21 cellular contexts compared by ENCODE assay signal in genomic region chr1:61428146-61428545, GRCh38.
"Had no signal": no experiment of that assay in that cellular context is flagged by ENCODE, and none has a peak within 500 bp of the region (broad histone marks: within the 10 kb centered on the region; RNA-seq: fewer than 3 reads in every experiment).

No MANE protein-coding gene starts in this region.

- H3K27me3 ChIP-seq: breast epithelium, esophagus squamous epithelium, neural progenitor cell, tibial nerve, uterus had no signal

- H3K27ac Mint-ChIP-seq: activated naive CD4-positive, alpha-beta T cell treated with anti-CD3 and anti-CD28 coated beads, Interleukin-2, amount 10 ng/mL, durations not matched to agents 7 days and 5 days; activated naive CD8-positive, alpha-beta T cell treated with anti-CD3 and anti-CD28 coated beads, Interleukin-2, amount 50 U/mL, for 24 hours; dendritic cell treated with granulocyte-macrophage colony-stimulating factor and Interleukin-4, amounts not matched to agents 40 ng/mL and 50 ng/mL, for 4 days; effector memory CD8-positive, alpha-beta T cell; naive B cell; neural progenitor cell; stimulated activated naive CD8-positive, alpha-beta T cell treated with anti-CD3 and anti-CD28 coated beads, Interleukin-15, Interleukin-2, amounts not matched to agents 100 ng/mL and 50 ng/mL, for 24 hours had no signal

- H3K9me3 Mint-ChIP-seq: activated naive CD4-positive, alpha-beta T cell treated with anti-CD3 and anti-CD28 coated beads, Interleukin-2, amount 10 ng/mL, durations not matched to agents 7 days and 5 days; activated naive CD8-positive, alpha-beta T cell treated with anti-CD3 and anti-CD28 coated beads, Interleukin-2, amount 50 U/mL, for 24 hours; dendritic cell treated with granulocyte-macrophage colony-stimulating factor and Interleukin-4, amounts not matched to agents 40 ng/mL and 50 ng/mL, for 4 days; effector memory CD8-positive, alpha-beta T cell; naive B cell; neural progenitor cell; stimulated activated naive CD8-positive, alpha-beta T cell treated with anti-CD3 and anti-CD28 coated beads, Interleukin-15, Interleukin-2, amounts not matched to agents 100 ng/mL and 50 ng/mL, for 24 hours had no signal

- H3K27ac ChIP-seq: breast epithelium, esophagus squamous epithelium, neural progenitor cell, prostate gland, skin epidermis, tibial nerve, uterus, WERI-Rb-1 had no signal

- H2AFZ ChIP-seq: neural progenitor cell had no signal

- H3K27me3 Mint-ChIP-seq: activated naive CD8-positive, alpha-beta T cell treated with anti-CD3 and anti-CD28 coated beads, Interleukin-2, amount 50 U/mL, for 24 hours; dendritic cell treated with granulocyte-macrophage colony-stimulating factor and Interleukin-4, amounts not matched to agents 40 ng/mL and 50 ng/mL, for 4 days; effector memory CD8-positive, alpha-beta T cell; stimulated activated naive CD8-positive, alpha-beta T cell treated with anti-CD3 and anti-CD28 coated beads, Interleukin-15, Interleukin-2, amounts not matched to agents 100 ng/mL and 50 ng/mL, for 24 hours had no signal

- H3K4me1 ChIP-seq: prostate gland, uterus had no signal

- H3K36me3 Mint-ChIP-seq: activated naive CD4-positive, alpha-beta T cell treated with anti-CD3 and anti-CD28 coated beads, Interleukin-2, amount 10 ng/mL, durations not matched to agents 7 days and 5 days; naive B cell had no signal

- ATAC-seq: activated naive CD8-positive, alpha-beta T cell treated with anti-CD3 and anti-CD28 coated beads, Interleukin-2, amount 50 U/mL, for 24 hours; effector memory CD8-positive, alpha-beta T cell had no signal

- H3K4me3 ChIP-seq: breast epithelium, esophagus squamous epithelium, neural progenitor cell, prostate gland, skin epidermis, tibial nerve, uterus had no signal

- H3K4me3 Mint-ChIP-seq: activated naive CD4-positive, alpha-beta T cell treated with anti-CD3 and anti-CD28 coated beads, Interleukin-2, amount 10 ng/mL, durations not matched to agents 7 days and 5 days; activated naive CD8-positive, alpha-beta T cell treated with anti-CD3 and anti-CD28 coated beads, Interleukin-2, amount 50 U/mL, for 24 hours; dendritic cell treated with granulocyte-macrophage colony-stimulating factor and Interleukin-4, amounts not matched to agents 40 ng/mL and 50 ng/mL, for 4 days; effector memory CD8-positive, alpha-beta T cell; naive B cell; neural progenitor cell; stimulated activated naive CD8-positive, alpha-beta T cell treated with anti-CD3 and anti-CD28 coated beads, Interleukin-15, Interleukin-2, amounts not matched to agents 100 ng/mL and 50 ng/mL, for 24 hours had no signal

- DNase-seq: activated CD4-positive, alpha-beta T cell treated with anti-CD3 and anti-CD28 coated beads for 1 hour; activated CD8-positive, alpha-beta memory T cell treated with anti-CD3 and anti-CD28 coated beads for 24 hours; activated CD8-positive, alpha-beta memory T cell treated with anti-CD3 and anti-CD28 coated beads, Interleukin-2, amount 50 U/mL, for 48 hours; activated effector memory CD4-positive, alpha-beta T cell treated with Interleukin-2 at 50 U/mL for 16 hours; activated naive CD4-positive, alpha-beta T cell treated with anti-CD3 and anti-CD28 coated beads, Interleukin-2, amount 10 ng/mL, durations not matched to agents 7 days and 5 days; activated naive CD8-positive, alpha-beta T cell treated with anti-CD3 and anti-CD28 coated beads, Interleukin-2, amount 50 U/mL, for 24 hours; activated T-cell treated with anti-CD3 and anti-CD28 coated beads, Interleukin-2, amount 50 U/mL, for 48 hours; aorta; effector memory CD8-positive, alpha-beta T cell; esophagus squamous epithelium; naive B cell; right cardiac atrium; uterus; WERI-Rb-1 had no signal

- H3K4me2 ChIP-seq: neural progenitor cell had no signal

- H3K36me3 ChIP-seq: breast epithelium, neural progenitor cell, prostate gland, tibial nerve, uterus, WERI-Rb-1 had no signal

- H3K4me1 Mint-ChIP-seq: activated naive CD4-positive, alpha-beta T cell treated with anti-CD3 and anti-CD28 coated beads, Interleukin-2, amount 10 ng/mL, durations not matched to agents 7 days and 5 days; activated naive CD8-positive, alpha-beta T cell treated with anti-CD3 and anti-CD28 coated beads, Interleukin-2, amount 50 U/mL, for 24 hours had no signal

- H3K9ac ChIP-seq: neural progenitor cell had no signal

- H3K9me3 ChIP-seq: breast epithelium, esophagus squamous epithelium, prostate gland, tibial nerve, uterus had no signal
